ENCODE assay signal across 8 cellular contexts in the genomic region with DNA sequence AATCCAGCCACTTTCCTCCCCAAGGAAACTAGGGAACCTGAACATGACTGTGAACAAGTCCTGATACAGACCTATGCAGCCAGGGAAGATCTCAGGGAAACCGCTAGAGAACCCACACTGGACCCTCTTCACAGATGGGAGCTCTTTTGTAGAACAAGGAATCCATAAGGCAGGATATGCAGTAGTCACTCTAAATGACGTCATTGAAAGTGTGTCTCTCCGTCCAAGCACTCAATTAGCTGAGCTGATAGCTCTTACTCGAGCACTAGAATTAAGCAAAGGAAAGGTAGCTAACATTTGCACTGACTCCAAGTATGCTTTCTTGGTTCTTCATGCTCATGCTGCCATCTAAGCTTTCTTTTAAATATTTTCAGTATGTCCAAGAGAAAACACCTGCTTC. TPM values are rescaled to one million over a fixed set of nuclear protein-coding genes. Genes with fewer than 3 reads are reported as not detected.
"Had no signal": no experiment of that assay in that cellular context is flagged by ENCODE, and none has a peak within 500 bp of the region (broad histone marks: within the 10 kb centered on the region; RNA-seq: fewer than 3 reads in every experiment).

No MANE protein-coding gene starts in this region.

- H3K4me3 ChIP-seq: HAP-1 had no signal

- H3K9me3 ChIP-seq: HAP-1 had no signal

- DNase-seq: GOT3, HFFc6 had no signal

- FAIRE-seq: HTR-8/SVneo had no signal

- H3K36me3 ChIP-seq: HAP-1 had no signal

RNA-seq across cellular contexts. Expression of gene SMCO1, which starts 10.0 kb away (rescaled TPM):
- total RNA-seq: H4, H7, HFFc6, HT-29 had no signal
- polyA plus RNA-seq: IgD-negative memory B cell had no signal
